ENCODE assay signal across 2 cellular contexts in the genomic region with DNA sequence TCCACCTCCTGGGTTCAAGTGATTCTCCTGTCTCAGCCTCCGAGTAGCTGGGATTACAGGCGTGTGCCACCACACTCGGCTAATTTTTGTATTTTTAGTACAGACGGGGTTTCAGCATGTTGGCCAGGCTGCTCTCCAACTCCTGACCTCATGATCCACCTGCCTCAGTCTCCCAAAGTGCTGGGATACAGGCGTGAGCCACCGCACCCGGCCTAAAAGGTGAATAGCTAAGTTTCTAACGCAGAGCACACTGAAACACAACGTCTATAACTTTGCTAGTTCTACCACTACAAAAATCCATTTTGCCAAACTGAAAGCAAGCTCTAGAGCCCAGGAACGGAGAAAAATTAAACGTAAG.
TF ChIP-seq lines count a peak whose summit lies in the region.

No MANE protein-coding gene starts in this region.

TF ChIP-seq in GM12878, 131 proteins besides CTCF, POLR2A, EP300 and RAD21:
- TF ChIP-seq, protein P1, sequence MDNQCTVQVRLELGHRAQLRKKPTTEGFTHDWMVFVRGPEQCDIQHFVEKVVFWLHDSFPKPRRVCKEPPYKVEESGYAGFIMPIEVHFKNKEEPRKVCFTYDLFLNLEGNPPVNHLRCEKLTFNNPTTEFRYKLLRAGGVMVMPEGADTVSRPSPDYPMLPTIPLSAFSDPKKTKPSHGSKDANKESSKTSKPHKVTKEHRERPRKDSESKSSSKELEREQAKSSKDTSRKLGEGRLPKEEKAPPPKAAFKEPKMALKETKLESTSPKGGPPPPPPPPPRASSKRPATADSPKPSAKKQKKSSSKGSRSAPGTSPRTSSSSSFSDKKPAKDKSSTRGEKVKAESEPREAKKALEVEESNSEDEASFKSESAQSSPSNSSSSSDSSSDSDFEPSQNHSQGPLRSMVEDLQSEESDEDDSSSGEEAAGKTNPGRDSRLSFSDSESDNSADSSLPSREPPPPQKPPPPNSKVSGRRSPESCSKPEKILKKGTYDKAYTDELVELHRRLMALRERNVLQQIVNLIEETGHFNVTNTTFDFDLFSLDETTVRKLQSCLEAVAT (IDR thresholded peaks at IDR 0.05), result peak; percentile 95
- TF ChIP-seq MTA2 (IDR thresholded peaks at IDR 0.05; ENCODE audit: low read depth), result peak; percentile 14; the same call in 1 of the 2 replicates

TF ChIP-seq in HepG2, 621 proteins besides CTCF, POLR2A, EP300 and RAD21:
- TF ChIP-seq, protein P2, sequence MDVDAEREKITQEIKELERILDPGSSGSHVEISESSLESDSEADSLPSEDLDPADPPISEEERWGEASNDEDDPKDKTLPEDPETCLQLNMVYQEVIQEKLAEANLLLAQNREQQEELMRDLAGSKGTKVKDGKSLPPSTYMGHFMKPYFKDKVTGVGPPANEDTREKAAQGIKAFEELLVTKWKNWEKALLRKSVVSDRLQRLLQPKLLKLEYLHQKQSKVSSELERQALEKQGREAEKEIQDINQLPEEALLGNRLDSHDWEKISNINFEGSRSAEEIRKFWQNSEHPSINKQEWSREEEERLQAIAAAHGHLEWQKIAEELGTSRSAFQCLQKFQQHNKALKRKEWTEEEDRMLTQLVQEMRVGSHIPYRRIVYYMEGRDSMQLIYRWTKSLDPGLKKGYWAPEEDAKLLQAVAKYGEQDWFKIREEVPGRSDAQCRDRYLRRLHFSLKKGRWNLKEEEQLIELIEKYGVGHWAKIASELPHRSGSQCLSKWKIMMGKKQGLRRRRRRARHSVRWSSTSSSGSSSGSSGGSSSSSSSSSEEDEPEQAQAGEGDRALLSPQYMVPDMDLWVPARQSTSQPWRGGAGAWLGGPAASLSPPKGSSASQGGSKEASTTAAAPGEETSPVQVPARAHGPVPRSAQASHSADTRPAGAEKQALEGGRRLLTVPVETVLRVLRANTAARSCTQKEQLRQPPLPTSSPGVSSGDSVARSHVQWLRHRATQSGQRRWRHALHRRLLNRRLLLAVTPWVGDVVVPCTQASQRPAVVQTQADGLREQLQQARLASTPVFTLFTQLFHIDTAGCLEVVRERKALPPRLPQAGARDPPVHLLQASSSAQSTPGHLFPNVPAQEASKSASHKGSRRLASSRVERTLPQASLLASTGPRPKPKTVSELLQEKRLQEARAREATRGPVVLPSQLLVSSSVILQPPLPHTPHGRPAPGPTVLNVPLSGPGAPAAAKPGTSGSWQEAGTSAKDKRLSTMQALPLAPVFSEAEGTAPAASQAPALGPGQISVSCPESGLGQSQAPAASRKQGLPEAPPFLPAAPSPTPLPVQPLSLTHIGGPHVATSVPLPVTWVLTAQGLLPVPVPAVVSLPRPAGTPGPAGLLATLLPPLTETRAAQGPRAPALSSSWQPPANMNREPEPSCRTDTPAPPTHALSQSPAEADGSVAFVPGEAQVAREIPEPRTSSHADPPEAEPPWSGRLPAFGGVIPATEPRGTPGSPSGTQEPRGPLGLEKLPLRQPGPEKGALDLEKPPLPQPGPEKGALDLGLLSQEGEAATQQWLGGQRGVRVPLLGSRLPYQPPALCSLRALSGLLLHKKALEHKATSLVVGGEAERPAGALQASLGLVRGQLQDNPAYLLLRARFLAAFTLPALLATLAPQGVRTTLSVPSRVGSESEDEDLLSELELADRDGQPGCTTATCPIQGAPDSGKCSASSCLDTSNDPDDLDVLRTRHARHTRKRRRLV (CRISPR knock-in tag; IDR thresholded peaks at IDR 0.05), result peak; percentile 1; the same call in 1 of the 2 replicates
- TF ChIP-seq ZSCAN20 (CRISPR knock-in tag; IDR thresholded peaks at IDR 0.05; ENCODE audit: borderline replicate concordance) (0 out of 2 replicates have a peak, but pooled peaks have one; percentile 26), ZNF713 (CRISPR knock-in tag; IDR thresholded peaks at IDR 0.05) (0 out of 2 replicates have a peak, but pooled peaks have one; percentile 38), ZNF549 (CRISPR knock-in tag; IDR thresholded peaks at IDR 0.05) (peak; percentile 21; the same call in 1 of the 2 replicates), EEA1 (CRISPR knock-in tag; IDR thresholded peaks at IDR 0.05; ENCODE audit: borderline replicate concordance) (0 out of 2 replicates have a peak, but pooled peaks have one; percentile 8), NFIC (IDR thresholded peaks at IDR 0.05; ENCODE audit: low read length) (0 out of 2 replicates have a peak, but pooled peaks have one; percentile 13), ZNF350 (CRISPR knock-in tag; IDR thresholded peaks at IDR 0.05; ENCODE audit: borderline replicate concordance, low read depth) (0 out of 2 replicates have a peak, but pooled peaks have one; percentile 5), RFXANK (CRISPR knock-in tag; IDR thresholded peaks at IDR 0.05) (0 out of 2 replicates have a peak, but pooled peaks have one; percentile 10)
